21 cellular contexts compared by ENCODE assay signal in genomic region chr2:100060875-100061274, GRCh38.
DNase-seq lines count a peak whose midpoint lies in the region; ATAC-seq, FAIRE-seq and TF ChIP-seq lines count a peak whose summit lies in the region.
"Had no signal": no experiment of that assay in that cellular context is flagged by ENCODE, and none has a peak within 500 bp of the region (broad histone marks: within the 10 kb centered on the region; RNA-seq: fewer than 3 reads in every experiment).

No MANE protein-coding gene starts in this region.

- no peak for TF ChIP-seq EP300 in HepG2 (IDR thresholded peaks at IDR 0.05; ENCODE audit: low read depth in 2 of 2, low read length in 2 of 2)
- no peak for TF ChIP-seq EP300 in HepG2 (CRISPR knock-in tag; IDR thresholded peaks at IDR 0.05; ENCODE audit: borderline replicate concordance)

- FAIRE-seq in HepG2 (lab: Jason Lieb, UNC): no peak

- H3K27ac ChIP-seq in HepG2 (ENCODE audit: extremely low read length, insufficient read depth, low read length) (no peak overlapping the region), right lobe of liver (no peak overlapping the region), right atrium auricular region (no peak overlapping the region)
- H3K27ac ChIP-seq: brain microvascular endothelial cell, neural progenitor cell, SJCRH30 had no signal

- no peak overlapping the region for H2AFZ ChIP-seq in HepG2 (ENCODE audit: low read length)
- H2AFZ ChIP-seq: neural progenitor cell had no signal

- no peak for TF ChIP-seq RAD21 in HepG2 (CRISPR knock-in tag; IDR thresholded peaks at IDR 0.05)

- H3K4me3 Mint-ChIP-seq in activated naive CD8-positive, alpha-beta T cell treated with anti-CD3 and anti-CD28 coated beads, Interleukin-2, amount 50 U/mL, for 24 hours: peak overlapping the region; percentile 2
- peak overlapping the region in 1 of 2 donors; percentile 41 for H3K4me3 Mint-ChIP-seq in stimulated activated naive CD8-positive, alpha-beta T cell treated with anti-CD3 and anti-CD28 coated beads, Interleukin-15, amount 100 ng/mL, for 72 hours
- H3K4me3 Mint-ChIP-seq: neural progenitor cell had no signal

- BruUV-seq in HepG2 (replicated peaks; lab: Mats Ljungman, UMichigan): no TSS peak

- H3K9me3 Mint-ChIP-seq in activated naive CD8-positive, alpha-beta T cell treated with anti-CD3 and anti-CD28 coated beads, Interleukin-2, amount 50 U/mL, for 24 hours: peaks cover 5% of the 10 kb centered on the region
- peaks cover 0 to 5% of the 10 kb centered on the region in 2 donors for H3K9me3 Mint-ChIP-seq in stimulated activated naive CD8-positive, alpha-beta T cell treated with anti-CD3 and anti-CD28 coated beads, Interleukin-15, amount 100 ng/mL, for 72 hours

- peaks cover 51% of the 10 kb centered on the region for H3K4me1 Mint-ChIP-seq in activated naive CD8-positive, alpha-beta T cell treated with anti-CD3 and anti-CD28 coated beads, Interleukin-2, amount 50 U/mL, for 24 hours
- peaks cover 23% of the 10 kb centered on the region for H3K4me1 Mint-ChIP-seq in stimulated activated naive CD8-positive, alpha-beta T cell treated with anti-CD3 and anti-CD28 coated beads, Interleukin-15, amount 100 ng/mL, for 72 hours
- H3K4me1 Mint-ChIP-seq: neural progenitor cell had no signal

- H4K20me1 ChIP-seq in HepG2 (ENCODE audit: insufficient read depth, low read length): 0 out of 2 replicates have a peak, but pooled peaks cover 3% of the 10 kb centered on the region

- DNase-seq in HepG2 (ENCODE audit: low spot score): no peak
- no peak for DNase-seq in right lobe of liver
- no peak for DNase-seq in activated naive CD8-positive, alpha-beta T cell treated with anti-CD3 and anti-CD28 coated beads, Interleukin-2, amount 50 U/mL, for 24 hours
- peak; percentile 14 to 20 for DNase-seq in stimulated activated naive CD8-positive, alpha-beta T cell treated with anti-CD3 and anti-CD28 coated beads, Interleukin-15, amount 100 ng/mL, for 72 hours
- DNase-seq in right atrium auricular region (ENCODE audit: low spot score): no peak
- DNase-seq: activated CD4-positive, alpha-beta T cell treated with anti-CD3 and anti-CD28 coated beads, Interleukin-2, amount 50 U/mL, for 48 hours; brain microvascular endothelial cell; foreskin fibroblast; GDM1; Karpas-422; NCI-H1105 treated with DMSO at 0.1 percent for 48 hours; NCI-H2171; NCI-H774; PC-3; SJCRH30; substantia nigra; T1000 had no signal

- no peak overlapping the region for H3K4me2 ChIP-seq in HepG2 (ENCODE audit: low read depth, low read length)
- H3K4me2 ChIP-seq: neural progenitor cell had no signal

- POLR2A ChIA-PET in HepG2 (lab: Yijun Ruan, JAX): no interaction called here

- TF ChIP-seq CTCF in HepG2 (CRISPR knock-in tag; IDR thresholded peaks at IDR 0.05) (no peak), right lobe of liver (IDR thresholded peaks at IDR 0.05) (no peak), right atrium auricular region (IDR thresholded peaks at IDR 0.05) (no peak)

- H3K4me1 ChIP-seq in HepG2 (ENCODE audit: insufficient read depth, low read length) (no peaks in the 10 kb centered on the region), right lobe of liver (peaks cover 0 to 4% (median 2%) of the 10 kb centered on the region in 4 donors), right atrium auricular region (peaks cover 0 to 11% of the 10 kb centered on the region in 2 donors)
- H3K4me1 ChIP-seq: neural progenitor cell, SJCRH30 had no signal

- peaks cover 2% of the 10 kb centered on the region for H3K27me3 Mint-ChIP-seq in activated naive CD8-positive, alpha-beta T cell treated with anti-CD3 and anti-CD28 coated beads, Interleukin-2, amount 50 U/mL, for 24 hours
- H3K27me3 Mint-ChIP-seq in stimulated activated naive CD8-positive, alpha-beta T cell treated with anti-CD3 and anti-CD28 coated beads, Interleukin-15, amount 100 ng/mL, for 72 hours: peaks cover 22% of the 10 kb centered on the region

- ATAC-seq in HepG2: no peak
- no peak for ATAC-seq in right lobe of liver
- ATAC-seq in HG02885 (IDR thresholded peaks at IDR 0.05; ENCODE audit: poor library complexity, unreplicated experiment): peak; percentile 56
- ATAC-seq in activated naive CD8-positive, alpha-beta T cell treated with anti-CD3 and anti-CD28 coated beads, Interleukin-2, amount 50 U/mL, for 24 hours: peak; percentile 85
- peak; percentile 94 for ATAC-seq in stimulated activated naive CD8-positive, alpha-beta T cell treated with anti-CD3 and anti-CD28 coated beads, Interleukin-15, amount 100 ng/mL, for 72 hours
- ATAC-seq in HG02623 (IDR thresholded peaks at IDR 0.05; ENCODE audit: unreplicated experiment): no peak
- no peak for ATAC-seq in HG02642 (IDR thresholded peaks at IDR 0.05; ENCODE audit: poor library complexity, unreplicated experiment)
- ATAC-seq: PC-3 had no signal

- intact Hi-C loops in HepG2 (cut with micrococcal nuclease; ENCODE audit: unreplicated experiment): no loop called here
- intact Hi-C loops in right lobe of liver (cut with DNase I): no loop called here

- H3K27me3 ChIP-seq in HepG2 (ENCODE audit: control insufficient read depth in 1 of 2, insufficient read depth in 2 of 2, low read length in 2 of 2) (0 out of 5 replicates have a peak, but pooled peaks cover 0 to 10% of the 10 kb centered on the region in 2 experiments), right lobe of liver (no peaks in the 10 kb centered on the region), right atrium auricular region (no peaks in the 10 kb centered on the region)
- H3K27me3 ChIP-seq: brain microvascular endothelial cell, SJCRH30 had no signal

- H3K9me3 ChIP-seq in HepG2 (ENCODE audit: low read length) (peaks cover 5% of the 10 kb centered on the region; the same call in 1 of the 2 replicates), right lobe of liver (no peaks in the 10 kb centered on the region), right atrium auricular region (no peaks in the 10 kb centered on the region)
- H3K9me3 ChIP-seq: SJCRH30 had no signal

- in situ Hi-C loops in HepG2 (cut with HindIII; ENCODE audit: extremely low pct_ligation_motif_present, low pct_unique_long_range_greater_than_20kb): no loop called here

- WGBS in HepG2 (ENCODE audit: low lambda C conversion rate): 48% methylated on average over 4 of the region's 4 CpGs
- WGBS in right lobe of liver (ENCODE audit: insufficient coverage, low coverage, low lambda C conversion rate, missing lambda C conversion rate): 67% methylated on average over 4 of the region's 4 CpGs

- TF ChIP-seq POLR2A in HepG2 (IDR thresholded peaks at IDR 0.05; ENCODE audit: insufficient read depth in 1 of 2, low read depth in 2 of 2, low read length in 2 of 2): no peak
- TF ChIP-seq POLR2A in right lobe of liver (IDR thresholded peaks at IDR 0.05): no peak

- no peak overlapping the region for H3K4me3 ChIP-seq in HepG2 (replicated peaks in 1 of 3; ENCODE audit: insufficient read depth in 1 of 3, low read depth in 2 of 3, low read length in 3 of 3)
- no peak overlapping the region for H3K4me3 ChIP-seq in right lobe of liver
- H3K4me3 ChIP-seq in right atrium auricular region: no peak overlapping the region
- H3K4me3 ChIP-seq: neural progenitor cell, SJCRH30 had no signal

- H3K9ac ChIP-seq in HepG2 (ENCODE audit: insufficient read depth, low read depth, low read length): no peak overlapping the region
- H3K9ac ChIP-seq: neural progenitor cell had no signal

- H3K27ac Mint-ChIP-seq in activated naive CD8-positive, alpha-beta T cell treated with anti-CD3 and anti-CD28 coated beads, Interleukin-2, amount 50 U/mL, for 24 hours: peak overlapping the region; percentile 71
- peak overlapping the region in 1 of 2 donors; percentile 4 for H3K27ac Mint-ChIP-seq in stimulated activated naive CD8-positive, alpha-beta T cell treated with anti-CD3 and anti-CD28 coated beads, Interleukin-15, amount 100 ng/mL, for 72 hours
- H3K27ac Mint-ChIP-seq: neural progenitor cell had no signal

- H3K36me3 ChIP-seq in HepG2 (replicated peaks in 1 of 2; ENCODE audit: control insufficient read depth in 1 of 2, insufficient read depth in 2 of 2, low read length in 2 of 2): no peaks in the 10 kb centered on the region
- no peaks in the 10 kb centered on the region for H3K36me3 ChIP-seq in right lobe of liver
- H3K36me3 ChIP-seq in right atrium auricular region: no peaks in the 10 kb centered on the region
- H3K36me3 ChIP-seq: brain microvascular endothelial cell, neural progenitor cell, SJCRH30 had no signal

- peaks cover 12% of the 10 kb centered on the region for H3K36me3 Mint-ChIP-seq in activated naive CD8-positive, alpha-beta T cell treated with anti-CD3 and anti-CD28 coated beads, Interleukin-2, amount 50 U/mL, for 24 hours (ENCODE audit: low read depth)

- H3K79me2 ChIP-seq in HepG2 (ENCODE audit: insufficient read depth, low read length): no peaks in the 10 kb centered on the region

- CTCF ChIA-PET in HepG2 (lab: Yijun Ruan, JAX; ENCODE audit: low intra/inter-chr PET ratio, low total read pairs): no interaction called here

TF ChIP-seq in HepG2, 621 proteins besides CTCF, POLR2A, EP300 and RAD21:
- TF ChIP-seq CREB1 (IDR thresholded peaks at IDR 0.05): 0 out of 2 replicates have a peak, but pooled peaks have one; percentile 1
- no peak for TF ChIP-seq CREB1 (CRISPR knock-in tag; IDR thresholded peaks at IDR 0.05)
- TF ChIP-seq GABPB1 (CRISPR knock-in tag; IDR thresholded peaks at IDR 0.05): no peak

Comparison
In these comparisons a context has a peak if more than half of its experiments do, and no peak if none do; other contexts are left out.
1. ATAC-seq: peak in HG02885 (single experiment), activated naive CD8-positive, alpha-beta T cell treated with anti-CD3 and anti-CD28 coated beads, Interleukin-2, amount 50 U/mL, for 24 hours (single experiment) and stimulated activated naive CD8-positive, alpha-beta T cell treated with anti-CD3 and anti-CD28 coated beads, Interleukin-15, amount 100 ng/mL, for 72 hours (single experiment); none in HepG2 (single experiment), right lobe of liver (0 of 4), HG02623 (single experiment) and HG02642 (single experiment).
2. DNase-seq: peak in stimulated activated naive CD8-positive, alpha-beta T cell treated with anti-CD3 and anti-CD28 coated beads, Interleukin-15, amount 100 ng/mL, for 72 hours (2 of 2); none in HepG2 (single experiment), right lobe of liver (0 of 3), activated naive CD8-positive, alpha-beta T cell treated with anti-CD3 and anti-CD28 coated beads, Interleukin-2, amount 50 U/mL, for 24 hours (single experiment) and right atrium auricular region (single experiment).